ENCODE assay signal across 2 cellular contexts in genomic region chr17:4017377-4017776, GRCh38.
TF ChIP-seq lines count a peak whose summit lies in the region.

No MANE protein-coding gene starts in this region.

TF ChIP-seq in WTC11, 78 proteins besides CTCF, POLR2A, EP300 and RAD21:
- no peak for TF ChIP-seq EMX1 (CRISPR knock-in tag; IDR thresholded peaks at IDR 0.05)
- TF ChIP-seq ETV6 (CRISPR knock-in tag; IDR thresholded peaks at IDR 0.05), result no peak
- TF ChIP-seq MAX (CRISPR knock-in tag; IDR thresholded peaks at IDR 0.05), result no peak
- TF ChIP-seq ZMAT4 (CRISPR knock-in tag; IDR thresholded peaks at IDR 0.05), result no peak
- TF ChIP-seq KAT7 (CRISPR knock-in tag; IDR thresholded peaks at IDR 0.05; ENCODE audit: borderline replicate concordance), result no peak
- TF ChIP-seq CBFB (CRISPR knock-in tag; IDR thresholded peaks at IDR 0.05; ENCODE audit: low read depth), result no peak
- no peak for TF ChIP-seq MXD4 (CRISPR knock-in tag; IDR thresholded peaks at IDR 0.05; ENCODE audit: borderline replicate concordance)
- no peak for TF ChIP-seq AFF4 (CRISPR knock-in tag; IDR thresholded peaks at IDR 0.05; ENCODE audit: borderline replicate concordance)
- no peak for TF ChIP-seq AR (CRISPR knock-in tag; IDR thresholded peaks at IDR 0.05)
- no peak for TF ChIP-seq NR3C1 (CRISPR knock-in tag; conservative IDR thresholded peaks at IDR 0.05; ENCODE audit: low read depth)
- TF ChIP-seq CREB1 (CRISPR knock-in tag; IDR thresholded peaks at IDR 0.05), result no peak
- TF ChIP-seq ATF1 (CRISPR knock-in tag; IDR thresholded peaks at IDR 0.05), result no peak
- no peak for TF ChIP-seq ZNF219 (CRISPR knock-in tag; IDR thresholded peaks at IDR 0.05; ENCODE audit: borderline replicate concordance)
- no peak for TF ChIP-seq USF2 (CRISPR knock-in tag; IDR thresholded peaks at IDR 0.05)

TF ChIP-seq in HepG2, 621 proteins besides CTCF, POLR2A, EP300 and RAD21:
- TF ChIP-seq CBFB (CRISPR knock-in tag; IDR thresholded peaks at IDR 0.05) (no peak), ZNF646 (CRISPR knock-in tag; IDR thresholded peaks at IDR 0.05) (no peak), NR2F6 (IDR thresholded peaks at IDR 0.05) (no peak), NR2F6 (CRISPR knock-in tag; IDR thresholded peaks at IDR 0.05) (no peak), NCOR1 (IDR thresholded peaks at IDR 0.05; ENCODE audit: borderline replicate concordance, low read length) (no peak)
